ENCODE assay signal across 1 cellular context in genomic region chr15:69463182-69463756, GRCh38.
A peak's percentile ranks its signal among the peaks of the same experiment; 100 is the strongest.
TF ChIP-seq lines count a peak whose summit lies in the region.

No MANE protein-coding gene starts in this region.

TF ChIP-seq in H1, 55 proteins besides CTCF, POLR2A, EP300 and RAD21:
- TF ChIP-seq CTBP2 (IDR thresholded peaks at IDR 0.05; ENCODE audit: borderline replicate concordance, insufficient read depth, insufficient read length, low read length): peak; percentile 9
- no peak for TF ChIP-seq ATF3 (IDR thresholded peaks at IDR 0.05; ENCODE audit: insufficient read depth, low read depth, low read length)
